ENCODE assay signal across 8 cellular contexts in genomic region chr3:49017646-49017977, GRCh38. TPM values are rescaled to one million over a fixed set of nuclear protein-coding genes. Genes with fewer than 3 reads are reported as not detected.
DNase-seq lines count a peak whose midpoint lies in the region; ATAC-seq and TF ChIP-seq lines count a peak whose summit lies in the region.

No MANE protein-coding gene starts in this region.

- H3K4me1 ChIP-seq in PC-9 (replicated peaks; ENCODE audit: insufficient read depth) = peaks cover 20% of the 10 kb centered on the region

- ATAC-seq in GM18511 (IDR thresholded peaks at IDR 0.05; ENCODE audit: unreplicated experiment) (no peak), HG02798 (IDR thresholded peaks at IDR 0.05; ENCODE audit: poor library complexity, unreplicated experiment) (no peak)

- POLR2A ChIA-PET in PC-9 (lab: Charles Lee; ENCODE audit: unreplicated experiment) = interaction anchor here (0.7 to 1.4 kb wide), 3 partner anchors 10 to 468 kb away, joined by 3 to 6 read pairs (median 3); partner anchors contain the start of gene WDR6

- peak overlapping the region; percentile 70 for H3K4me3 ChIP-seq in PC-9
- H3K4me3 ChIP-seq in epithelial cell of esophagus (ENCODE audit: low read length) = peak overlapping the region; percentile 72

- peaks cover 28% of the 10 kb centered on the region for H3K79me2 ChIP-seq in PC-9 (ENCODE audit: low read depth)

- H3K9me3 Mint-ChIP-seq in progenitor cell of endocrine pancreas (ENCODE audit: low read depth) = no peaks in the 10 kb centered on the region

- peak overlapping the region; percentile 80 for H2AFZ ChIP-seq in PC-9

- no peaks in the 10 kb centered on the region; the same call in 1 of the 2 replicates for H4K20me1 ChIP-seq in PC-9 (ENCODE audit: insufficient read depth)

- CTCF ChIA-PET in PC-9 (lab: Charles Lee) = interaction anchor here (0.6 kb wide), 1 partner anchor 9 kb away, joined by 3 read pairs; no protein-coding TSS in a partner anchor

- no peak overlapping the region for H3K27ac ChIP-seq in PC-9

- no peaks in the 10 kb centered on the region for H3K36me3 ChIP-seq in PC-9 (ENCODE audit: low read depth)

- peak overlapping the region; percentile 76 for H3K27ac Mint-ChIP-seq in progenitor cell of endocrine pancreas

- peak overlapping the region; percentile 92 for H3K4me2 ChIP-seq in PC-9

- intact Hi-C loops in PC-9 (cut with micrococcal nuclease; ENCODE audit: unreplicated experiment) = no loop called here

- H3K27me3 ChIP-seq in PC-9 (ENCODE audit: insufficient read depth, low read depth) = no peaks in the 10 kb centered on the region

- peaks cover 36% of the 10 kb centered on the region for H3F3A ChIP-seq in PC-9 (ENCODE audit: insufficient read depth, low read depth)

- peaks cover 12% of the 10 kb centered on the region for H3K36me3 Mint-ChIP-seq in progenitor cell of endocrine pancreas (ENCODE audit: insufficient read depth)

- no peaks in the 10 kb centered on the region for H3K27me3 Mint-ChIP-seq in progenitor cell of endocrine pancreas

- H3K4me3 Mint-ChIP-seq in progenitor cell of endocrine pancreas (ENCODE audit: low read depth) = peak overlapping the region; percentile 94

- peaks cover 18% of the 10 kb centered on the region for H3K4me1 Mint-ChIP-seq in progenitor cell of endocrine pancreas (ENCODE audit: low read depth)

- no TSS peak for BruUV-seq in PC-9 (replicated peaks; lab: Mats Ljungman, UMichigan)

- H3K9me2 ChIP-seq in PC-9 (ENCODE audit: insufficient read depth) = no peaks in the 10 kb centered on the region

- TF ChIP-seq CTCF in GM20000 (IDR thresholded peaks at IDR 0.05; ENCODE audit: extremely low read depth, missing control alignments) = no peak
- no peak for TF ChIP-seq CTCF in PC-9 (conservative IDR thresholded peaks at IDR 0.05)
- no peak for TF ChIP-seq CTCF in epithelial cell of esophagus (IDR thresholded peaks at IDR 0.05; ENCODE audit: insufficient read depth, low read depth, low read length, missing control alignments)
- no peak for TF ChIP-seq CTCF in progenitor cell of endocrine pancreas (IDR thresholded peaks at IDR 0.05; ENCODE audit: unreplicated experiment)

- peak; percentile 34 for DNase-seq in GM20000 (ENCODE audit: low spot score)
- DNase-seq in PC-9 = no peak
- DNase-seq in epithelial cell of esophagus (ENCODE audit: low read depth) = peak; percentile 34
- DNase-seq in progenitor cell of endocrine pancreas (ENCODE audit: low spot score, unreplicated experiment) = no peak
- no peak for DNase-seq in NCI-H128 (lab: John Stamatoyannopoulos, UW; ENCODE audit: unreplicated experiment)
- DNase-seq in globus pallidus (ENCODE audit: low spot score) = no peak

- H3K9me3 ChIP-seq in PC-9 (ENCODE audit: insufficient read depth, low read depth) = no peaks in the 10 kb centered on the region

RNA-seq across cellular contexts. Expression of gene DALRD3, which starts 0.8 kb away (rescaled TPM):
- total RNA-seq in PC-9 (2021) (27.7 and 35.9 TPM in 2 replicates), progenitor cell of endocrine pancreas (44.1 and 45.5 TPM in 2 replicates)

RNA-seq across cellular contexts. Expression of gene NDUFAF3, which starts 4.3 kb away (rescaled TPM):
- total RNA-seq in PC-9 (2021) (32.9 and 38.8 TPM in 2 replicates), progenitor cell of endocrine pancreas (46.1 and 49.5 TPM in 2 replicates)

RNA-seq across cellular contexts. Expression of gene WDR6, which starts 10.4 kb away (rescaled TPM):
- total RNA-seq in PC-9 (2021) = 157 and 159 TPM in 2 replicates
- total RNA-seq in progenitor cell of endocrine pancreas = 369 and 414 TPM in 2 replicates

RNA-seq across cellular contexts. Expression of gene IMPDH2, which starts 11.6 kb away (rescaled TPM):
- total RNA-seq in PC-9 (2021) (190 and 222 TPM in 2 replicates), progenitor cell of endocrine pancreas (197 and 206 TPM in 2 replicates)

RNA-seq across cellular contexts. Expression of gene P4HTM, which starts 27.6 kb away (rescaled TPM):
- total RNA-seq in PC-9 (2021) = 49.1 and 57.1 TPM in 2 replicates
- 45.3 and 48.4 TPM in 2 replicates for total RNA-seq in progenitor cell of endocrine pancreas

Comparison
In these comparisons a context has a peak if more than half of its experiments do, and no peak if none do; other contexts are left out.
1. DNase-seq: peak in GM20000 (single experiment) and epithelial cell of esophagus (single experiment); none in PC-9 (0 of 2), progenitor cell of endocrine pancreas (single experiment), NCI-H128 (single experiment) and globus pallidus (single experiment).